14 cellular contexts compared by ENCODE assay signal in genomic region chr2:238261718-238262375, GRCh38.
"Had no signal": no experiment of that assay in that cellular context is flagged by ENCODE, and none has a peak within 500 bp of the region (broad histone marks: within the 10 kb centered on the region; RNA-seq: fewer than 3 reads in every experiment).

No MANE protein-coding gene starts in this region.

- H3K9me3 ChIP-seq: body of pancreas, esophagus squamous epithelium had no signal

- H3K27ac ChIP-seq: body of pancreas had no signal

- H3K27me3 ChIP-seq: body of pancreas, esophagus squamous epithelium had no signal

- DNase-seq: activated CD4-positive, alpha-beta memory T cell treated with anti-CD3 and anti-CD28 coated beads, Interleukin-2, amount 10 ng/mL, durations not matched to agents 7 days and 5 days; activated CD4-positive, alpha-beta T cell treated with anti-CD3 and anti-CD28 coated beads for 4 hours; activated effector memory CD4-positive, alpha-beta T cell treated with Interleukin-2 at 50 U/mL for 16 hours; activated T-cell treated with anti-CD3 and anti-CD28 coated beads, Interleukin-2, amount 50 U/mL, for 24 hours; amniotic stem cell; body of pancreas; cortex of kidney; effector CD4-positive, alpha-beta T cell; esophagus squamous epithelium; immature natural killer cell; occipital lobe; stimulated activated naive CD8-positive, alpha-beta T cell treated with anti-CD3 and anti-CD28 coated beads, Interleukin-15, amount 100 ng/mL, for 72 hours had no signal

- H3K4me3 ChIP-seq: body of pancreas, esophagus squamous epithelium had no signal

- FAIRE-seq: endothelial cell of umbilical vein had no signal

- ATAC-seq: body of pancreas; SK-N-SH treated with all-trans-retinoic acid at 6 μM for 48 hours; stimulated activated naive CD8-positive, alpha-beta T cell treated with anti-CD3 and anti-CD28 coated beads, Interleukin-15, amount 100 ng/mL, for 72 hours had no signal
